23 cellular contexts compared by ENCODE assay signal in genomic region chr1:172931846-172932245, GRCh38.
"Had no signal": no experiment of that assay in that cellular context is flagged by ENCODE, and none has a peak within 500 bp of the region (broad histone marks: within the 10 kb centered on the region; RNA-seq: fewer than 3 reads in every experiment).

No MANE protein-coding gene starts in this region.

- H3K9me3 Mint-ChIP-seq: activated naive CD4-positive, alpha-beta T cell treated with anti-CD3 and anti-CD28 coated beads, Interleukin-2, amount 50 U/mL, for 72 hours; activated T-cell treated with anti-CD3 and anti-CD28 coated beads, Interleukin-2, amount 50 U/mL, for 24 hours; activated T-helper 17 cell treated with anti-CD3 and anti-CD28 coated beads, Interleukin-2, amount 50 U/mL, for 72 hours; central memory CD8-positive, alpha-beta T cell; endodermal cell had no signal

- H3K27ac ChIP-seq: ascending aorta, epithelial cell of prostate, lower lobe of right lung, prostate gland, testis, vagina, WERI-Rb-1 had no signal

- H3K36me3 ChIP-seq: ascending aorta, lower lobe of right lung, prostate gland, vagina, WERI-Rb-1 had no signal

- DNase-seq: activated CD4-positive, alpha-beta T cell treated with anti-CD3 and anti-CD28 coated beads for 1 hour; activated CD4-positive, alpha-beta T cell treated with anti-CD3 and anti-CD28 coated beads, Interleukin-2, amount 50 U/mL, for 4 hours; activated CD8-positive, alpha-beta memory T cell treated with anti-CD3 and anti-CD28 coated beads for 24 hours; activated CD8-positive, alpha-beta memory T cell treated with anti-CD3 and anti-CD28 coated beads, Interleukin-2, amount 50 U/mL, for 4 hours; activated T-cell treated with anti-CD3 and anti-CD28 coated beads, Interleukin-2, amount 50 U/mL, for 24 hours; endodermal cell; foreskin fibroblast; kidney; lower lobe of right lung; naive thymus-derived CD4-positive, alpha-beta T cell; stimulated activated CD4-positive, alpha-beta T cell treated with anti-CD3 and anti-CD28 coated beads, Interleukin-4, amount 100 ng/mL, for 1 hour; stimulated activated naive CD4-positive, alpha-beta T cell; T-helper 2 cell; testis; WERI-Rb-1 had no signal

- H3K4me3 ChIP-seq: ascending aorta, lower lobe of right lung, prostate gland, testis, vagina had no signal

- H3K27ac Mint-ChIP-seq: activated naive CD4-positive, alpha-beta T cell treated with anti-CD3 and anti-CD28 coated beads, Interleukin-2, amount 50 U/mL, for 72 hours; activated T-cell treated with anti-CD3 and anti-CD28 coated beads, Interleukin-2, amount 50 U/mL, for 24 hours; activated T-helper 17 cell treated with anti-CD3 and anti-CD28 coated beads, Interleukin-2, amount 50 U/mL, for 72 hours; endodermal cell; naive thymus-derived CD4-positive, alpha-beta T cell; type B pancreatic cell had no signal

- H3K27me3 ChIP-seq: ascending aorta, testis, vagina had no signal

- H3K4me1 Mint-ChIP-seq: endodermal cell had no signal

- H3K4me1 ChIP-seq: prostate gland, testis had no signal

- H3K9me3 ChIP-seq: ascending aorta, lower lobe of right lung, prostate gland, testis, vagina had no signal

- H3K4me3 Mint-ChIP-seq: activated T-cell treated with anti-CD3 and anti-CD28 coated beads, Interleukin-2, amount 50 U/mL, for 24 hours; activated T-helper 17 cell treated with anti-CD3 and anti-CD28 coated beads, Interleukin-2, amount 50 U/mL, for 72 hours; central memory CD8-positive, alpha-beta T cell; endodermal cell; naive thymus-derived CD4-positive, alpha-beta T cell; type B pancreatic cell had no signal

- H3K27me3 Mint-ChIP-seq: activated T-cell treated with anti-CD3 and anti-CD28 coated beads, Interleukin-2, amount 50 U/mL, for 24 hours; activated T-helper 17 cell treated with anti-CD3 and anti-CD28 coated beads, Interleukin-2, amount 50 U/mL, for 72 hours; central memory CD8-positive, alpha-beta T cell; type B pancreatic cell had no signal

- H3K36me3 Mint-ChIP-seq: activated naive CD4-positive, alpha-beta T cell treated with anti-CD3 and anti-CD28 coated beads, Interleukin-2, amount 50 U/mL, for 72 hours; type B pancreatic cell had no signal

- ATAC-seq: activated naive CD4-positive, alpha-beta T cell treated with anti-CD3 and anti-CD28 coated beads, Interleukin-2, amount 50 U/mL, for 72 hours; activated T-helper 17 cell treated with anti-CD3 and anti-CD28 coated beads, Interleukin-2, amount 50 U/mL, for 72 hours; lower lobe of right lung; naive thymus-derived CD4-positive, alpha-beta T cell had no signal
